ENCODE assay signal across 14 cellular contexts in genomic region chr12:28026701-28027100, GRCh38. TPM values are rescaled to one million over a fixed set of nuclear protein-coding genes. Genes with fewer than 3 reads are reported as not detected.
DNase-seq lines count a peak whose midpoint lies in the region; TF ChIP-seq lines count a peak whose summit lies in the region.
"Had no signal": no experiment of that assay in that cellular context is flagged by ENCODE, and none has a peak within 500 bp of the region (broad histone marks: within the 10 kb centered on the region; RNA-seq: fewer than 3 reads in every experiment).

No MANE protein-coding gene starts in this region.

- TF ChIP-seq CTCF in coronary artery (IDR thresholded peaks at IDR 0.05): no peak

- no peak overlapping the region for H2BK15ac ChIP-seq in mesendoderm (replicated peaks; ENCODE audit: low read depth)

- H3K27ac ChIP-seq in KOPT-K1 (ENCODE audit: low read depth, low read length, poor library complexity, severe bottlenecking) (peak overlapping the region; percentile 69), mesendoderm (ENCODE audit: low read depth, low read length) (no peak overlapping the region), coronary artery (no peak overlapping the region)
- no peak overlapping the region for H3K27ac ChIP-seq in effector memory CD4-positive, alpha-beta T cell (ENCODE audit: insufficient read depth, low read length, poor library complexity, severe bottlenecking)
- H3K27ac ChIP-seq: gastrocnemius medialis, suprapubic skin had no signal

- no peak overlapping the region for H2AK5ac ChIP-seq in mesendoderm (ENCODE audit: low read length)

- no peaks in the 10 kb centered on the region for H3K9me3 ChIP-seq in KOPT-K1 (ENCODE audit: insufficient read depth, low read length, poor library complexity, severe bottlenecking)
- H3K9me3 ChIP-seq in effector memory CD4-positive, alpha-beta T cell (ENCODE audit: control insufficient read depth, low read length): no peaks in the 10 kb centered on the region
- H3K9me3 ChIP-seq: Caco-2, gastrocnemius medialis, suprapubic skin had no signal

- H3K36me3 ChIP-seq in KOPT-K1 (ENCODE audit: insufficient read depth, low read length): no peaks in the 10 kb centered on the region
- H3K36me3 ChIP-seq in mesendoderm (ENCODE audit: control insufficient read depth, insufficient read depth, low read length): no peaks in the 10 kb centered on the region
- no peaks in the 10 kb centered on the region for H3K36me3 ChIP-seq in effector memory CD4-positive, alpha-beta T cell (ENCODE audit: control insufficient read depth, insufficient read depth, low read length)
- H3K36me3 ChIP-seq: gastrocnemius medialis, suprapubic skin had no signal

- H3K18ac ChIP-seq in mesendoderm (ENCODE audit: low read length): no peak overlapping the region

- H4K8ac ChIP-seq in mesendoderm (ENCODE audit: low read depth, low read length): no peak overlapping the region

- no peak overlapping the region for H2BK5ac ChIP-seq in mesendoderm (ENCODE audit: low read length)

- H2BK120ac ChIP-seq in mesendoderm (ENCODE audit: low read depth, low read length): no peak overlapping the region

- no peak overlapping the region for H3K23ac ChIP-seq in mesendoderm (ENCODE audit: low read length)

- H3K4ac ChIP-seq in mesendoderm (ENCODE audit: low read depth, low read length): no peak overlapping the region

- no peaks in the 10 kb centered on the region for H3K79me1 ChIP-seq in mesendoderm (ENCODE audit: low read length)

- DNase-seq in Daoy (ENCODE audit: low read depth) (peak; percentile 90), T1000 (lab: John Stamatoyannopoulos, UW) (peak; percentile 48), mesendoderm (peak; percentile 25), NCI-H146 (lab: John Stamatoyannopoulos, UW) (no peak), coronary artery (ENCODE audit: low spot score) (no peak)
- no peak for DNase-seq in effector memory CD4-positive, alpha-beta T cell
- DNase-seq: activated B cell treated with CpG ODN at 0.5 μM for 24 hours, activated T-cell treated with anti-CD3 and anti-CD28 coated beads for 4 hours, anterior cingulate cortex, Caco-2, gastrocnemius medialis, naive B cell had no signal

- H3K4me3 ChIP-seq in mesendoderm (ENCODE audit: low read length): no peak overlapping the region
- H3K4me3 ChIP-seq in effector memory CD4-positive, alpha-beta T cell (ENCODE audit: insufficient read depth, low read depth, low read length, poor library complexity, severe bottlenecking): no peak overlapping the region
- H3K4me3 ChIP-seq in coronary artery: no peak overlapping the region
- H3K4me3 ChIP-seq: gastrocnemius medialis, suprapubic skin had no signal

- H3K4me1 ChIP-seq in mesendoderm (ENCODE audit: control insufficient read depth, low read depth, low read length): no peaks in the 10 kb centered on the region
- H3K4me1 ChIP-seq in effector memory CD4-positive, alpha-beta T cell (ENCODE audit: control insufficient read depth, insufficient read depth, low read length, poor library complexity, severe bottlenecking): no peaks in the 10 kb centered on the region
- H3K4me1 ChIP-seq: Caco-2, suprapubic skin had no signal

- H3K4me2 ChIP-seq in mesendoderm (ENCODE audit: low read length): no peak overlapping the region

- no peaks in the 10 kb centered on the region for H3K27me3 ChIP-seq in mesendoderm (ENCODE audit: insufficient read depth, low read length, poor library complexity)
- H3K27me3 ChIP-seq in effector memory CD4-positive, alpha-beta T cell (replicated peaks; ENCODE audit: control insufficient read depth, insufficient read depth, low read length, poor library complexity, severe bottlenecking): no peaks in the 10 kb centered on the region
- H3K27me3 ChIP-seq: gastrocnemius medialis, suprapubic skin had no signal

- H3K79me2 ChIP-seq in mesendoderm (ENCODE audit: control insufficient read depth, insufficient read depth, low read length): no peaks in the 10 kb centered on the region

- H3K56ac ChIP-seq in mesendoderm (ENCODE audit: low read length): no peak overlapping the region

- H3K9ac ChIP-seq in mesendoderm (ENCODE audit: low read length): no peak overlapping the region

- no CpG with 5 or more reads among the region's 5 CpGs for WGBS in mesendoderm (ENCODE audit: extremely low coverage, insufficient coverage, low lambda C conversion rate)

- H4K5ac ChIP-seq in mesendoderm (ENCODE audit: low read length): no peak overlapping the region

RNA-seq across cellular contexts. Expression of gene PTHLH, which starts 54.2 kb away (rescaled TPM):
- 67.1 and 75.0 TPM in 2 replicates for total RNA-seq in Daoy (2014; rRNA removed; shearing (Covaris generic))
- 3.6 TPM for polyA plus RNA-seq in mesendoderm (2013, experiment 1 of 2)
- 3.9 TPM for polyA plus RNA-seq in mesendoderm (2013, experiment 2 of 2)
- total RNA-seq: activated B cell treated with CpG ODN at 0.5 μM for 24 hours, Caco-2 had no signal

Comparison
In these comparisons a context has a peak if more than half of its experiments do, and no peak if none do; other contexts are left out.
1. DNase-seq: peak in Daoy (single experiment), T1000 (single experiment) and mesendoderm (single experiment); none in NCI-H146 (single experiment), effector memory CD4-positive, alpha-beta T cell (0 of 3) and coronary artery (single experiment).